In the genomic region with DNA sequence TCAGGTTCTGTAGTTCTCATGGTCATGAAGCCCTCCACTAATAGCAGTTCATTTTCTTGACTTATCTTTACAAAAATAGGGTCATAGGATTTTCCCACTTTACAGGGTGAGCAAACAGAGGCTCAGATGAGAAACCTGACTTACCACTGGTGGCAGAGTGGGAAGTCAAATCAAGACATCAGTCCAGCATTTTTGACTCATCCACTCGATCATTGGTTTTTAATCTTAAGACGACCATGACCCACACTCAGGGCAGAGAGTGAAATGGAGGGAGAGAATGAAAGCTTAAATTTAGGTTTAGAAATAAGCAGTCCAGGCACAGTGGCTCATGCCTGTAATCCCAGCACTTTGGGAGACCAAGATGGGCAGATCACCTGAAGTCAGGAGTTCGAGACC, we compare ENCODE assay signal across 1 cellular context.
TF ChIP-seq lines count a peak whose summit lies in the region.

No MANE protein-coding gene starts in this region.

TF ChIP-seq in WTC11, 78 proteins besides CTCF, POLR2A, EP300 and RAD21 (continued from another document):
- TF ChIP-seq, protein P1, sequence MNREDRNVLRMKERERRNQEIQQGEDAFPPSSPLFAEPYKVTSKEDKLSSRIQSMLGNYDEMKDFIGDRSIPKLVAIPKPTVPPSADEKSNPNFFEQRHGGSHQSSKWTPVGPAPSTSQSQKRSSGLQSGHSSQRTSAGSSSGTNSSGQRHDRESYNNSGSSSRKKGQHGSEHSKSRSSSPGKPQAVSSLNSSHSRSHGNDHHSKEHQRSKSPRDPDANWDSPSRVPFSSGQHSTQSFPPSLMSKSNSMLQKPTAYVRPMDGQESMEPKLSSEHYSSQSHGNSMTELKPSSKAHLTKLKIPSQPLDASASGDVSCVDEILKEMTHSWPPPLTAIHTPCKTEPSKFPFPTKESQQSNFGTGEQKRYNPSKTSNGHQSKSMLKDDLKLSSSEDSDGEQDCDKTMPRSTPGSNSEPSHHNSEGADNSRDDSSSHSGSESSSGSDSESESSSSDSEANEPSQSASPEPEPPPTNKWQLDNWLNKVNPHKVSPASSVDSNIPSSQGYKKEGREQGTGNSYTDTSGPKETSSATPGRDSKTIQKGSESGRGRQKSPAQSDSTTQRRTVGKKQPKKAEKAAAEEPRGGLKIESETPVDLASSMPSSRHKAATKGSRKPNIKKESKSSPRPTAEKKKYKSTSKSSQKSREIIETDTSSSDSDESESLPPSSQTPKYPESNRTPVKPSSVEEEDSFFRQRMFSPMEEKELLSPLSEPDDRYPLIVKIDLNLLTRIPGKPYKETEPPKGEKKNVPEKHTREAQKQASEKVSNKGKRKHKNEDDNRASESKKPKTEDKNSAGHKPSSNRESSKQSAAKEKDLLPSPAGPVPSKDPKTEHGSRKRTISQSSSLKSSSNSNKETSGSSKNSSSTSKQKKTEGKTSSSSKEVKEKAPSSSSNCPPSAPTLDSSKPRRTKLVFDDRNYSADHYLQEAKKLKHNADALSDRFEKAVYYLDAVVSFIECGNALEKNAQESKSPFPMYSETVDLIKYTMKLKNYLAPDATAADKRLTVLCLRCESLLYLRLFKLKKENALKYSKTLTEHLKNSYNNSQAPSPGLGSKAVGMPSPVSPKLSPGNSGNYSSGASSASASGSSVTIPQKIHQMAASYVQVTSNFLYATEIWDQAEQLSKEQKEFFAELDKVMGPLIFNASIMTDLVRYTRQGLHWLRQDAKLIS (CRISPR knock-in tag; IDR thresholded peaks at IDR 0.05; ENCODE audit: borderline replicate concordance), result no peak
- TF ChIP-seq, protein P2, sequence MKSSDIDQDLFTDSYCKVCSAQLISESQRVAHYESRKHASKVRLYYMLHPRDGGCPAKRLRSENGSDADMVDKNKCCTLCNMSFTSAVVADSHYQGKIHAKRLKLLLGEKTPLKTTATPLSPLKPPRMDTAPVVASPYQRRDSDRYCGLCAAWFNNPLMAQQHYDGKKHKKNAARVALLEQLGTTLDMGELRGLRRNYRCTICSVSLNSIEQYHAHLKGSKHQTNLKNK (CRISPR knock-in tag; IDR thresholded peaks at IDR 0.05), result no peak
- TF ChIP-seq, protein P3, sequence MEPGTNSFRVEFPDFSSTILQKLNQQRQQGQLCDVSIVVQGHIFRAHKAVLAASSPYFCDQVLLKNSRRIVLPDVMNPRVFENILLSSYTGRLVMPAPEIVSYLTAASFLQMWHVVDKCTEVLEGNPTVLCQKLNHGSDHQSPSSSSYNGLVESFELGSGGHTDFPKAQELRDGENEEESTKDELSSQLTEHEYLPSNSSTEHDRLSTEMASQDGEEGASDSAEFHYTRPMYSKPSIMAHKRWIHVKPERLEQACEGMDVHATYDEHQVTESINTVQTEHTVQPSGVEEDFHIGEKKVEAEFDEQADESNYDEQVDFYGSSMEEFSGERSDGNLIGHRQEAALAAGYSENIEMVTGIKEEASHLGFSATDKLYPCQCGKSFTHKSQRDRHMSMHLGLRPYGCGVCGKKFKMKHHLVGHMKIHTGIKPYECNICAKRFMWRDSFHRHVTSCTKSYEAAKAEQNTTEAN (CRISPR knock-in tag; IDR thresholded peaks at IDR 0.05), result no peak
- TF ChIP-seq ZNF121 (CRISPR knock-in tag; IDR thresholded peaks at IDR 0.05), result no peak
TF ChIP-seq in WTC11: peak in this region for 0.
